In the genomic region with DNA sequence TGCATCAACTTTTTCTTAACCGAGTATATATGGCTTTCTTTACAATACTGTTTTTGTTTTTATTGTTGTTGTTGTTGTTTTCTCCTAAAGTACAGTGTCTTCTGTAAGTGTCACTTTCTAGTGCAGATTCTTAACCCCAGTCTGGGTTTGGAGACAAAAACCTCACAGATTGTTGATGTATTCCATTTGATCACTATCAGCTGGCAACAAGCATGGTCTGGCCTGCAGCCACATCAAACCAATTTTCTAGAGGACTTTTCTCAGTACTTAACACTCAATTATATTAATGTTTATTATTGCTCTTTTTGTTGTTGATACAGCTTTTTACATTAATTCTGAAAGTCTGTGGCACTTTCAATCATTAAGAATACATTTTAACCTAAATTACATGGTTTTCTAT, we compare ENCODE assay signal across 1 cellular context.
TF ChIP-seq lines count a peak whose summit lies in the region.

No MANE protein-coding gene starts in this region.

TF ChIP-seq in HepG2, 621 proteins besides CTCF, POLR2A, EP300 and RAD21 (continued from another document):
- TF ChIP-seq ZNF564 (CRISPR knock-in tag; IDR thresholded peaks at IDR 0.05) (no peak), ZNF232 (CRISPR knock-in tag; IDR thresholded peaks at IDR 0.05; ENCODE audit: borderline replicate concordance) (no peak), ZNF205 (CRISPR knock-in tag; IDR thresholded peaks at IDR 0.05) (no peak), CREB1 (IDR thresholded peaks at IDR 0.05) (no peak), CREB1 (CRISPR knock-in tag; IDR thresholded peaks at IDR 0.05) (no peak), NFKBIZ (CRISPR knock-in tag; IDR thresholded peaks at IDR 0.05) (no peak), RCOR2 (CRISPR knock-in tag; IDR thresholded peaks at IDR 0.05) (no peak)
- TF ChIP-seq, protein P1, sequence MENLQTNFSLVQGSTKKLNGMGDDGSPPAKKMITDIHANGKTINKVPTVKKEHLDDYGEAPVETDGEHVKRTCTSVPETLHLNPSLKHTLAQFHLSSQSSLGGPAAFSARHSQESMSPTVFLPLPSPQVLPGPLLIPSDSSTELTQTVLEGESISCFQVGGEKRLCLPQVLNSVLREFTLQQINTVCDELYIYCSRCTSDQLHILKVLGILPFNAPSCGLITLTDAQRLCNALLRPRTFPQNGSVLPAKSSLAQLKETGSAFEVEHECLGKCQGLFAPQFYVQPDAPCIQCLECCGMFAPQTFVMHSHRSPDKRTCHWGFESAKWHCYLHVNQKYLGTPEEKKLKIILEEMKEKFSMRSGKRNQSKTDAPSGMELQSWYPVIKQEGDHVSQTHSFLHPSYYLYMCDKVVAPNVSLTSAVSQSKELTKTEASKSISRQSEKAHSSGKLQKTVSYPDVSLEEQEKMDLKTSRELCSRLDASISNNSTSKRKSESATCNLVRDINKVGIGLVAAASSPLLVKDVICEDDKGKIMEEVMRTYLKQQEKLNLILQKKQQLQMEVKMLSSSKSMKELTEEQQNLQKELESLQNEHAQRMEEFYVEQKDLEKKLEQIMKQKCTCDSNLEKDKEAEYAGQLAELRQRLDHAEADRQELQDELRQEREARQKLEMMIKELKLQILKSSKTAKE (CRISPR knock-in tag; IDR thresholded peaks at IDR 0.05; ENCODE audit: borderline replicate concordance), result no peak
- TF ChIP-seq, protein P2, sequence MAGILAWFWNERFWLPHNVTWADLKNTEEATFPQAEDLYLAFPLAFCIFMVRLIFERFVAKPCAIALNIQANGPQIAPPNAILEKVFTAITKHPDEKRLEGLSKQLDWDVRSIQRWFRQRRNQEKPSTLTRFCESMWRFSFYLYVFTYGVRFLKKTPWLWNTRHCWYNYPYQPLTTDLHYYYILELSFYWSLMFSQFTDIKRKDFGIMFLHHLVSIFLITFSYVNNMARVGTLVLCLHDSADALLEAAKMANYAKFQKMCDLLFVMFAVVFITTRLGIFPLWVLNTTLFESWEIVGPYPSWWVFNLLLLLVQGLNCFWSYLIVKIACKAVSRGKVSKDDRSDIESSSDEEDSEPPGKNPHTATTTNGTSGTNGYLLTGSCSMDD (CRISPR knock-in tag; IDR thresholded peaks at IDR 0.05), result no peak
